9 cellular contexts compared by ENCODE assay signal in the genomic region with DNA sequence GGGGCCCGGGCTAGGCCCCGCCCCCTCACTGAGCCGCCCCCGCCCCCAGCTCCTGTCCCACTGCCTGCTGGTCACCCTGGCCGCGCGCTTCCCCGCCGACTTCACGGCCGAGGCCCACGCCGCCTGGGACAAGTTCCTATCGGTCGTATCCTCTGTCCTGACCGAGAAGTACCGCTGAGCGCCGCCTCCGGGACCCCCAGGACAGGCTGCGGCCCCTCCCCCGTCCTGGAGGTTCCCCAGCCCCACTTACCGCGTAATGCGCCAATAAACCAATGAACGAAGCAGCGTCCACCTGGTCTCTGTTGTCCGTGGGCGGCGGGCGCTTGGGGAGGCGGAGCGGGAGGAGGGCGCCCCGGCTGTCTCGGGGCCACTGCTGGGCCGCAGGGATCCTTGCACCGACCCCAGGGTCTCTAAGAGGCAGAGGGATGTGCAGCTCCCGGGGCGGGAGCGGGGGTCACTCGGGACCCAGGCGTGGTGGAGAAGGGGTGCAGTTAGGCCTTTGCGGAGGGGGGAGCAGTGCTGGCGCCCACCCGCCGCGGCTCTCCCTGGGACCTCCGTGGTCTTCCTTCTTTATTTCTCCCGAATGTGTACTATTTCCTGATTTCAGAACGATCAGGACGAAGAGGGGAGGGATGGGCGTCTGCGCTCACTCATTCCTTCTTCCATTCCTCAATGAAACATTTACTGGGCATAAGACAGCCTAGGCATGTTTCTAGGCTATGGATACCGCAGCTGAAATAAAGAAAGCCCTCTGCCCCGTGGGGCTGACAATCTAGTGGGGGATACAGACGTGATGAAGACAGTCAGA. TPM values are rescaled to one million over a fixed set of nuclear protein-coding genes. Genes with fewer than 3 reads are reported as not detected.
A peak's percentile ranks its signal among the peaks of the same experiment; 100 is the strongest.
DNase-seq lines count a peak whose midpoint lies in the region; ATAC-seq, FAIRE-seq and TF ChIP-seq lines count a peak whose summit lies in the region.
"Had no signal": no experiment of that assay in that cellular context is flagged by ENCODE, and none has a peak within 500 bp of the region (broad histone marks: within the 10 kb centered on the region; RNA-seq: fewer than 3 reads in every experiment).

No MANE protein-coding gene starts in this region.

- H3K4me3 Mint-ChIP-seq in naive thymus-derived CD4-positive, alpha-beta T cell: peak overlapping the region; percentile 69 to 86 (median 79)

- POLR2A ChIA-PET in PC-3 (lab: Charles Lee; ENCODE audit: unreplicated experiment) (no interaction called here), H1 (lab: Charles Lee; ENCODE audit: partially characterized antibody) (no interaction called here)
- POLR2A ChIA-PET in naive thymus-derived CD4-positive, alpha-beta T cell (lab: Charles Lee): no interaction called here

- no peak for TF ChIP-seq EP300 in H1 (IDR thresholded peaks at IDR 0.05; ENCODE audit: borderline replicate concordance in 1 of 2, low read depth in 2 of 2, low read length in 2 of 2)

- H3K4me1 ChIP-seq in PC-3 (ENCODE audit: insufficient read depth, low read length) (peaks cover 7% of the 10 kb centered on the region; the same call in 1 of the 2 replicates), H1 (replicated peaks in 1 of 4; ENCODE audit: control insufficient read depth in 3 of 4, insufficient read depth in 4 of 4, low read length in 3 of 4) (peaks cover 0 to 2% (median 0%) of the 10 kb centered on the region in 4 experiments; a peak in 2 of 7 replicates)
- peaks cover 0 to 5% of the 10 kb centered on the region in 2 donors for H3K4me1 ChIP-seq in naive thymus-derived CD4-positive, alpha-beta T cell (ENCODE audit: control insufficient read depth in 2 of 2, insufficient read depth in 2 of 2, low read length in 2 of 2)

- H3K9me2 ChIP-seq in PC-3 (replicated peaks; ENCODE audit: low read length): no peaks in the 10 kb centered on the region

- H3K23ac ChIP-seq in H1 (ENCODE audit: insufficient read length): no peak overlapping the region

- H3K27me3 ChIP-seq in PC-3 (ENCODE audit: low read length) (no peaks in the 10 kb centered on the region), H1 (replicated peaks in 1 of 4; ENCODE audit: control insufficient read depth in 3 of 4, extremely low read depth in 1 of 4, insufficient read depth in 3 of 4, low read length in 3 of 4) (peaks cover 2 to 33% (median 25%) of the 10 kb centered on the region in 4 experiments)
- peaks cover 0 to 6% of the 10 kb centered on the region in 2 donors for H3K27me3 ChIP-seq in naive thymus-derived CD4-positive, alpha-beta T cell (ENCODE audit: control insufficient read depth in 2 of 2, insufficient read depth in 2 of 2, low read length in 2 of 2)

- H3K27me3 Mint-ChIP-seq in naive thymus-derived CD4-positive, alpha-beta T cell: peaks cover 28 to 51% (median 35%) of the 10 kb centered on the region in 5 donors

- H2AFZ ChIP-seq in PC-3 (ENCODE audit: low read length): peak overlapping the region; percentile 95
- 0 out of 2 replicates have a peak overlapping the region, but pooled peaks have one; percentile 27 for H2AFZ ChIP-seq in H1 (ENCODE audit: low read length)

- H3K4me3 ChIP-seq in PC-3 (ENCODE audit: low read length) (peak overlapping the region; percentile 74), H1 (ENCODE audit: extremely low read depth in 1 of 4, insufficient read depth in 2 of 4, low read depth in 3 of 4, low read length in 4 of 4) (peak overlapping the region; percentile 53 to 69 (median 60))
- peak overlapping the region; percentile 27 for H3K4me3 ChIP-seq in naive thymus-derived CD4-positive, alpha-beta T cell (ENCODE audit: low read length)

- CTCF ChIA-PET in PC-3 (lab: Charles Lee): no interaction called here
- CTCF ChIA-PET in H1 (lab: Charles Lee; ENCODE audit: partially characterized antibody): interaction anchor here (1.5 kb wide), 1 partner anchor 48 kb away, joined by 4 read pairs; no protein-coding TSS in a partner anchor
- CTCF ChIA-PET in naive thymus-derived CD4-positive, alpha-beta T cell (lab: Charles Lee): interaction anchor here (0.7 kb wide), 1 partner anchor 217 kb away, joined by 4 read pairs; no protein-coding TSS in a partner anchor

- no peak overlapping the region for H4K5ac ChIP-seq in H1 (ENCODE audit: insufficient read length, low read depth, low read length)

- no peak overlapping the region for H2BK15ac ChIP-seq in H1 (ENCODE audit: low read length)

- DNase-seq in DMS53 (lab: John Stamatoyannopoulos, UW) (peak; percentile 48), DMS53 treated with DMSO at 0.1 percent for 48 hours (lab: John Stamatoyannopoulos, UW; ENCODE audit: unreplicated experiment) (no peak), PC-3 (no peak), H1 (ENCODE audit: low read depth in 1 of 2, low spot score in 2 of 2) (peak in 1 of 2 experiments; percentile 81), COLO829 (ENCODE audit: low spot score) (no peak)
- peak in 1 of 9 donors; percentile 47 for DNase-seq in naive thymus-derived CD4-positive, alpha-beta T cell
- DNase-seq in central memory CD4-positive, alpha-beta T cell: no peak

- peak overlapping the region in 4 of 9 donors; percentile 10 to 55 (median 44) for H3K27ac Mint-ChIP-seq in naive thymus-derived CD4-positive, alpha-beta T cell

- H3K9me3 Mint-ChIP-seq in naive thymus-derived CD4-positive, alpha-beta T cell: no peaks in the 10 kb centered on the region

- no peak overlapping the region for H3K14ac ChIP-seq in H1 (ENCODE audit: insufficient read length)

- H3K4me1 Mint-ChIP-seq in naive thymus-derived CD4-positive, alpha-beta T cell: peaks cover 5 to 8% (median 7%) of the 10 kb centered on the region in 7 donors

- H3K9me3 ChIP-seq in PC-3 (ENCODE audit: low read length): no peaks in the 10 kb centered on the region
- no peaks in the 10 kb centered on the region for H3K9me3 ChIP-seq in H1 (ENCODE audit: insufficient read depth in 2 of 2, low read depth in 1 of 2, low read length in 1 of 2)
- no peaks in the 10 kb centered on the region for H3K9me3 ChIP-seq in naive thymus-derived CD4-positive, alpha-beta T cell (ENCODE audit: control insufficient read depth in 2 of 3, low read length in 3 of 3)

- no peak overlapping the region for H3K18ac ChIP-seq in H1 (ENCODE audit: extremely low read depth, low read length)

- intact Hi-C loops in PC-3 (cut with micrococcal nuclease): no loop called here
- intact Hi-C loops in naive thymus-derived CD4-positive, alpha-beta T cell (cut with micrococcal nuclease): loop anchor here in 1 of 2 donors (1.0 kb wide), 1 partner anchor 27 kb away; no protein-coding TSS in a partner anchor

- H2BK12ac ChIP-seq in H1 (ENCODE audit: low read depth, low read length): no peak overlapping the region

- no peak overlapping the region for H2BK20ac ChIP-seq in H1 (ENCODE audit: low read length)

- no peak for TF ChIP-seq POLR2A in H1 (IDR thresholded peaks at IDR 0.05; ENCODE audit: control extremely low read depth in 1 of 2, low read depth in 2 of 2, low read length in 2 of 2)

- no peaks in the 10 kb centered on the region for H4K20me1 ChIP-seq in PC-3 (ENCODE audit: low read length)
- no peaks in the 10 kb centered on the region for H4K20me1 ChIP-seq in H1 (replicated peaks in 1 of 2; ENCODE audit: control insufficient read depth in 1 of 2, insufficient read depth in 2 of 2, low read length in 2 of 2)

- no peak overlapping the region for H2BK5ac ChIP-seq in H1 (ENCODE audit: low read depth, low read length)

- TF ChIP-seq RAD21 in H1 (IDR thresholded peaks at IDR 0.05 in 1 of 2, conservative IDR thresholded peaks at IDR 0.05 in 1 of 2; ENCODE audit: low read depth in 2 of 2, low read length in 2 of 2): no peak

- H4K91ac ChIP-seq in H1 (replicated peaks; ENCODE audit: insufficient read length, low read length): no peak overlapping the region

- ATAC-seq in PC-3 (peak; percentile 42), GM19035 (IDR thresholded peaks at IDR 0.05; ENCODE audit: unreplicated experiment) (no peak)
- ATAC-seq in naive thymus-derived CD4-positive, alpha-beta T cell: peak; percentile 22

- no peak overlapping the region for H3K56ac ChIP-seq in H1 (replicated peaks; ENCODE audit: insufficient read length, low read depth, low read length)

- H3F3A ChIP-seq in PC-3 (ENCODE audit: low read length, unreplicated experiment): no peaks in the 10 kb centered on the region

- H3K4ac ChIP-seq in H1 (replicated peaks; ENCODE audit: insufficient read length, low read depth, low read length): no peak overlapping the region

- H3K79me2 ChIP-seq in PC-3 (ENCODE audit: low read length): no peaks in the 10 kb centered on the region
- H3K79me2 ChIP-seq in H1 (ENCODE audit: control insufficient read depth in 1 of 2, insufficient read depth in 2 of 2, low read length in 2 of 2): no peaks in the 10 kb centered on the region

- H3K23me2 ChIP-seq in H1 (ENCODE audit: low read depth, low read length): peaks cover 7% of the 10 kb centered on the region; the same call in 1 of the 2 replicates

- H3K36me3 Mint-ChIP-seq in naive thymus-derived CD4-positive, alpha-beta T cell: peaks cover 0 to 5% (median 0%) of the 10 kb centered on the region in 5 donors

- H3K36me3 ChIP-seq in PC-3 (ENCODE audit: low read depth, low read length) (no peaks in the 10 kb centered on the region), H1 (ENCODE audit: control insufficient read depth in 2 of 4, insufficient read depth in 4 of 4, low read length in 3 of 4) (no peaks in the 10 kb centered on the region)
- no peaks in the 10 kb centered on the region for H3K36me3 ChIP-seq in naive thymus-derived CD4-positive, alpha-beta T cell (ENCODE audit: control insufficient read depth in 2 of 3, insufficient read depth in 3 of 3, low read length in 3 of 3)

- H3K4me2 ChIP-seq in PC-3 (ENCODE audit: low read length): peak overlapping the region; percentile 97
- H3K4me2 ChIP-seq in H1 (ENCODE audit: insufficient read depth in 1 of 2, low read depth in 2 of 2, low read length in 2 of 2): peak overlapping the region; percentile 83 to 84

- no peak overlapping the region for H2AK5ac ChIP-seq in H1 (ENCODE audit: low read depth, low read length)

- no peaks in the 10 kb centered on the region for H3K79me1 ChIP-seq in H1 (ENCODE audit: low read depth, low read length)

- H3K9ac ChIP-seq in PC-3 (ENCODE audit: low read length) (peak overlapping the region; percentile 41), H1 (replicated peaks in 1 of 4; ENCODE audit: extremely low read depth in 1 of 4, low read depth in 3 of 4, low read length in 3 of 4) (no peak overlapping the region)

- TF ChIP-seq CTCF in PC-3 (conservative IDR thresholded peaks at IDR 0.05; ENCODE audit: low read depth, low read length): no peak
- TF ChIP-seq CTCF in H1 (IDR thresholded peaks at IDR 0.05; ENCODE audit: control extremely low read depth in 1 of 3, insufficient read depth in 1 of 3, low read depth in 1 of 3, low read length in 3 of 3): no peak

- 14% methylated on average over 13 of the region's 57 CpGs; no CpG with 5 or more reads in 1 of the 2 experiments for WGBS in H1 (ENCODE audit: extremely low coverage in 1 of 2, insufficient coverage in 1 of 2, insufficient read length in 1 of 2, insufficient replicate concordance in 2 of 2, low coverage in 1 of 2, low lambda C conversion rate in 2 of 2, missing lambda C conversion rate in 1 of 2), 2 experiments

- no peak for FAIRE-seq in H1 (lab: Jason Lieb, UNC)
- FAIRE-seq: A204.1 had no signal

- H3K27ac ChIP-seq in PC-3 (ENCODE audit: low read length) (no peak overlapping the region), H1 (ENCODE audit: low read depth, low read length) (no peak overlapping the region)
- no peak overlapping the region for H3K27ac ChIP-seq in naive thymus-derived CD4-positive, alpha-beta T cell (ENCODE audit: low read depth, low read length)

- H2BK120ac ChIP-seq in H1 (replicated peaks; ENCODE audit: low read depth, low read length): no peak overlapping the region

- H4K8ac ChIP-seq in H1 (ENCODE audit: extremely low read depth, insufficient read depth, low read length): no peak overlapping the region

- no TSS peak for BruUV-seq in PC-3 (replicated peaks; lab: Mats Ljungman, UMichigan)

RNA-seq across cellular contexts. Expression of gene HBZ, which starts 2.0 kb away (rescaled TPM):
- total RNA-seq in PC-3 (2014; rRNA removed): not detected in 2 replicates
- not detected in 2 replicates for total RNA-seq in H1 (2021; fragmentation: NEBNext Ultra II Directional; extraction: Animal tissue kit (Norgen Biotek cat#: 25700))
- 0.12 TPM in 1 of 2 replicates, not detected in the other for polyA plus RNA-seq in H1 (2011; rRNA removed)
- polyA plus RNA-seq in H1 (2011; cell fraction: cytosol; rRNA removed): 0.12 TPM
- polyA plus RNA-seq in H1 (2011; cell fraction: nucleus; rRNA removed): 0.20 TPM
- polyA plus RNA-seq in H1 (2012, experiment 1 of 2): not detected in 4 replicates
- polyA plus RNA-seq in H1 (2012, experiment 2 of 2): not detected
- 0.14 TPM for polyA plus RNA-seq in H1 (2013, experiment 1 of 2)
- polyA plus RNA-seq in H1 (2013, experiment 2 of 2): 0.22 TPM
- polyA minus RNA-seq in H1 (2011; rRNA and poly(A)+ RNA removed): not detected in 2 replicates
- 6.6 TPM for polyA minus RNA-seq in H1 (2011; cell fraction: cytosol; rRNA and poly(A)+ RNA removed)
- polyA minus RNA-seq in H1 (2011; cell fraction: nucleus; rRNA and poly(A)+ RNA removed): not detected
- not detected for total RNA-seq in naive thymus-derived CD4-positive, alpha-beta T cell
- polyA plus RNA-seq in naive thymus-derived CD4-positive, alpha-beta T cell: not detected

RNA-seq across cellular contexts. Expression of gene HBM, which starts 11.4 kb away (rescaled TPM):
- not detected in 2 replicates for total RNA-seq in PC-3 (2014; rRNA removed)
- total RNA-seq in H1 (2021; fragmentation: NEBNext Ultra II Directional; extraction: Animal tissue kit (Norgen Biotek cat#: 25700)): not detected in 2 replicates
- polyA plus RNA-seq in H1 (2011; rRNA removed): 0.78 and 0.88 TPM in 2 replicates
- not detected for polyA plus RNA-seq in H1 (2011; cell fraction: cytosol; rRNA removed)
- not detected for polyA plus RNA-seq in H1 (2011; cell fraction: nucleus; rRNA removed)
- polyA plus RNA-seq in H1 (2012, experiment 1 of 2): not detected in 4 replicates
- polyA plus RNA-seq in H1 (2012, experiment 2 of 2): not detected
- not detected for polyA plus RNA-seq in H1 (2013, experiment 1 of 2)
- polyA plus RNA-seq in H1 (2013, experiment 2 of 2): not detected
- not detected in 2 replicates for polyA minus RNA-seq in H1 (2011; rRNA and poly(A)+ RNA removed)
- polyA minus RNA-seq in H1 (2011; cell fraction: cytosol; rRNA and poly(A)+ RNA removed): not detected
- polyA minus RNA-seq in H1 (2011; cell fraction: nucleus; rRNA and poly(A)+ RNA removed): not detected
- total RNA-seq in naive thymus-derived CD4-positive, alpha-beta T cell: not detected
- polyA plus RNA-seq in naive thymus-derived CD4-positive, alpha-beta T cell: not detected

RNA-seq across cellular contexts. Expression of gene NPRL3, which starts 16.0 kb away (rescaled TPM):
- 14.9 and 22.2 TPM in 2 replicates for total RNA-seq in PC-3 (2014; rRNA removed)
- total RNA-seq in H1 (2021; fragmentation: NEBNext Ultra II Directional; extraction: Animal tissue kit (Norgen Biotek cat#: 25700)): 34.2 and 37.8 TPM in 2 replicates
- 22.9 and 37.8 TPM in 2 replicates for polyA plus RNA-seq in H1 (2011; rRNA removed)
- 12.3 TPM for polyA plus RNA-seq in H1 (2011; cell fraction: cytosol; rRNA removed)
- polyA plus RNA-seq in H1 (2011; cell fraction: nucleus; rRNA removed): 50.7 TPM
- 29.5 to 47.7 TPM (median 43.8 TPM) in 4 replicates for polyA plus RNA-seq in H1 (2012, experiment 1 of 2)
- polyA plus RNA-seq in H1 (2012, experiment 2 of 2): 45.1 TPM
- polyA plus RNA-seq in H1 (2013, experiment 1 of 2): 27.6 TPM
- polyA plus RNA-seq in H1 (2013, experiment 2 of 2): 24.6 TPM
- 18.0 and 22.1 TPM in 2 replicates for polyA minus RNA-seq in H1 (2011; rRNA and poly(A)+ RNA removed)
- 22.2 TPM for polyA minus RNA-seq in H1 (2011; cell fraction: cytosol; rRNA and poly(A)+ RNA removed)
- 31.8 TPM for polyA minus RNA-seq in H1 (2011; cell fraction: nucleus; rRNA and poly(A)+ RNA removed)
- total RNA-seq in naive thymus-derived CD4-positive, alpha-beta T cell: 10 to 100 TPM; 33.7 to 53.1 (median 38.0) TPM
- polyA plus RNA-seq in naive thymus-derived CD4-positive, alpha-beta T cell: 10 to 100 TPM in 1 of 2 donors, 1 to 10 TPM in 1; 9.9 to 19.6 TPM

RNA-seq across cellular contexts. Expression of gene HBA2, which starts 18.2 kb away (rescaled TPM):
- total RNA-seq in PC-3 (2014; rRNA removed): not detected in 2 replicates
- 1.1 TPM in 1 of 2 replicates, not detected in the other for total RNA-seq in H1 (2021; fragmentation: NEBNext Ultra II Directional; extraction: Animal tissue kit (Norgen Biotek cat#: 25700))
- 6.1 and 8.1 TPM in 2 replicates for polyA plus RNA-seq in H1 (2011; rRNA removed)
- 2.7 TPM for polyA plus RNA-seq in H1 (2011; cell fraction: cytosol; rRNA removed)
- 4.4 TPM for polyA plus RNA-seq in H1 (2011; cell fraction: nucleus; rRNA removed)
- 0.80 to 2.8 TPM (median 2.0 TPM) in 4 replicates for polyA plus RNA-seq in H1 (2012, experiment 1 of 2)
- polyA plus RNA-seq in H1 (2012, experiment 2 of 2): 2.8 TPM
- 3.0 TPM for polyA plus RNA-seq in H1 (2013, experiment 1 of 2)
- 3.5 TPM for polyA plus RNA-seq in H1 (2013, experiment 2 of 2)
- polyA minus RNA-seq in H1 (2011; rRNA and poly(A)+ RNA removed): 0.41 and 0.61 TPM in 2 replicates
- 2.8 TPM for polyA minus RNA-seq in H1 (2011; cell fraction: cytosol; rRNA and poly(A)+ RNA removed)
- polyA minus RNA-seq in H1 (2011; cell fraction: nucleus; rRNA and poly(A)+ RNA removed): 5.1 TPM
- 10 to 100 TPM in 1 of 5 experiments, 1 to 10 TPM in 1, under 1 TPM in 1, not detected in 2; 0.68 to 10.4 (median 1.1) TPM for total RNA-seq in naive thymus-derived CD4-positive, alpha-beta T cell
- under 1 TPM in 1 of 2 donors, not detected in 1; 0.63 TPM for polyA plus RNA-seq in naive thymus-derived CD4-positive, alpha-beta T cell

RNA-seq across cellular contexts. Expression of gene HBA1, which starts 22.1 kb away (rescaled TPM):
- total RNA-seq in PC-3 (2014; rRNA removed): not detected in 2 replicates
- 1.1 and 2.3 TPM in 2 replicates for total RNA-seq in H1 (2021; fragmentation: NEBNext Ultra II Directional; extraction: Animal tissue kit (Norgen Biotek cat#: 25700))
- polyA plus RNA-seq in H1 (2011; rRNA removed): 2.3 and 8.6 TPM in 2 replicates
- 2.0 TPM for polyA plus RNA-seq in H1 (2011; cell fraction: cytosol; rRNA removed)
- polyA plus RNA-seq in H1 (2011; cell fraction: nucleus; rRNA removed): 1.6 TPM
- 1.2 to 1.6 TPM (median 1.4 TPM) in 3 of 4 replicates, not detected in the other for polyA plus RNA-seq in H1 (2012, experiment 1 of 2)
- polyA plus RNA-seq in H1 (2012, experiment 2 of 2): 4.5 TPM
- 2.9 TPM for polyA plus RNA-seq in H1 (2013, experiment 1 of 2)
- 3.2 TPM for polyA plus RNA-seq in H1 (2013, experiment 2 of 2)
- polyA minus RNA-seq in H1 (2011; rRNA and poly(A)+ RNA removed): not detected in 2 replicates
- polyA minus RNA-seq in H1 (2011; cell fraction: cytosol; rRNA and poly(A)+ RNA removed): 10.6 TPM
- polyA minus RNA-seq in H1 (2011; cell fraction: nucleus; rRNA and poly(A)+ RNA removed): not detected
- 10 to 100 TPM in 1 of 5 experiments, 1 to 10 TPM in 2, not detected in 2; 1.1 to 33.5 (median 2.2) TPM for total RNA-seq in naive thymus-derived CD4-positive, alpha-beta T cell
- polyA plus RNA-seq in naive thymus-derived CD4-positive, alpha-beta T cell: not detected
